In genomic region chr21:45513741-45514310, GRCh38 we compare ENCODE assay signal across 23 cellular contexts. TPM values are rescaled to one million over a fixed set of nuclear protein-coding genes. Genes with fewer than 3 reads are reported as not detected.
DNase-seq lines count a peak whose midpoint lies in the region; ATAC-seq, FAIRE-seq and TF ChIP-seq lines count a peak whose summit lies in the region.
"Had no signal": no experiment of that assay in that cellular context is flagged by ENCODE, and none has a peak within 500 bp of the region (broad histone marks: within the 10 kb centered on the region; RNA-seq: fewer than 3 reads in every experiment).

No MANE protein-coding gene starts in this region.

- H3K27me3 Mint-ChIP-seq in activated naive CD4-positive, alpha-beta T cell treated with anti-CD3 and anti-CD28 coated beads, Interleukin-2, amount 10 ng/mL, durations not matched to agents 7 days and 5 days = no peaks in the 10 kb centered on the region
- no peaks in the 10 kb centered on the region for H3K27me3 Mint-ChIP-seq in activated T-helper 1 cell treated with anti-CD3 and anti-CD28 coated beads, Interleukin-12 subunit alpha, Interleukin-12 subunit beta, Interleukin-2, Interleukin-4 antibody, amounts not matched to agents 30 ng/mL and 10 ng/mL and 1 ng/mL, durations not matched to agents 14 hours and 24 hours and 36 hours (ENCODE audit: insufficient read depth)
- no peaks in the 10 kb centered on the region for H3K27me3 Mint-ChIP-seq in type B pancreatic cell
- H3K27me3 Mint-ChIP-seq: T-helper 17 cell had no signal

- CTCF ChIA-PET in activated naive CD4-positive, alpha-beta T cell treated with anti-CD3 and anti-CD28 coated beads, Interleukin-2, amount 10 ng/mL, durations not matched to agents 7 days and 5 days (lab: Charles Lee) = no interaction called here

- peaks cover 25% of the 10 kb centered on the region for H3K4me1 Mint-ChIP-seq in activated naive CD4-positive, alpha-beta T cell treated with anti-CD3 and anti-CD28 coated beads, Interleukin-2, amount 10 ng/mL, durations not matched to agents 7 days and 5 days
- peaks cover 13% of the 10 kb centered on the region for H3K4me1 Mint-ChIP-seq in activated T-helper 1 cell treated with anti-CD3 and anti-CD28 coated beads, Interleukin-12 subunit alpha, Interleukin-12 subunit beta, Interleukin-2, Interleukin-4 antibody, amounts not matched to agents 30 ng/mL and 10 ng/mL and 1 ng/mL, durations not matched to agents 14 hours and 24 hours and 36 hours (ENCODE audit: low read depth)
- peaks cover 5% of the 10 kb centered on the region for H3K4me1 Mint-ChIP-seq in type B pancreatic cell (ENCODE audit: unreplicated experiment)

- in situ Hi-C loops in GM13977 (cut with MboI; ENCODE audit: low pct_unique_long_range_greater_than_20kb, low sequenced_read_pairs, unreplicated experiment) = no loop called here

- H3K4me3 Mint-ChIP-seq in activated naive CD4-positive, alpha-beta T cell treated with anti-CD3 and anti-CD28 coated beads, Interleukin-2, amount 10 ng/mL, durations not matched to agents 7 days and 5 days = no peak overlapping the region
- no peak overlapping the region for H3K4me3 Mint-ChIP-seq in activated T-helper 1 cell treated with anti-CD3 and anti-CD28 coated beads, Interleukin-12 subunit alpha, Interleukin-12 subunit beta, Interleukin-2, Interleukin-4 antibody, amounts not matched to agents 30 ng/mL and 10 ng/mL and 1 ng/mL, durations not matched to agents 14 hours and 24 hours and 36 hours
- peak overlapping the region; percentile 34 for H3K4me3 Mint-ChIP-seq in type B pancreatic cell
- H3K4me3 Mint-ChIP-seq: T-helper 17 cell had no signal

- intact Hi-C loops in activated T-helper 1 cell treated with anti-CD3 and anti-CD28 coated beads, Interleukin-12 subunit alpha, Interleukin-12 subunit beta, Interleukin-2, Interleukin-4 antibody, amounts not matched to agents 30 ng/mL and 10 ng/mL and 1 ng/mL, durations not matched to agents 14 hours and 24 hours and 36 hours (cut with micrococcal nuclease) = no loop called here
- intact Hi-C loops in left lung (cut with DNase I) = no loop called here

- peak overlapping the region; percentile 52 for H3K27ac Mint-ChIP-seq in activated naive CD4-positive, alpha-beta T cell treated with anti-CD3 and anti-CD28 coated beads, Interleukin-2, amount 10 ng/mL, durations not matched to agents 7 days and 5 days
- H3K27ac Mint-ChIP-seq in activated T-helper 1 cell treated with anti-CD3 and anti-CD28 coated beads, Interleukin-12 subunit alpha, Interleukin-12 subunit beta, Interleukin-2, Interleukin-4 antibody, amounts not matched to agents 30 ng/mL and 10 ng/mL and 1 ng/mL, durations not matched to agents 14 hours and 24 hours and 36 hours = peak overlapping the region; percentile 12
- H3K27ac Mint-ChIP-seq in type B pancreatic cell = peak overlapping the region; percentile 72
- H3K27ac Mint-ChIP-seq: T-helper 17 cell had no signal

- FAIRE-seq in RCC 7860 (lab: Jason Lieb, UNC) = no peak
- FAIRE-seq: GM12892 had no signal

- no peak overlapping the region for H3K4me3 ChIP-seq in left lung
- H3K4me3 ChIP-seq: GM23248 had no signal

- H3K27me3 ChIP-seq in left lung = no peaks in the 10 kb centered on the region

- H3K36me3 ChIP-seq in left lung = peaks cover 0 to 72% of the 10 kb centered on the region in 2 donors

- H3K9me3 ChIP-seq in left lung = peaks cover 0 to 8% of the 10 kb centered on the region in 2 donors

- ATAC-seq in left lung = peak; percentile 9

- H3K36me3 Mint-ChIP-seq in activated naive CD4-positive, alpha-beta T cell treated with anti-CD3 and anti-CD28 coated beads, Interleukin-2, amount 10 ng/mL, durations not matched to agents 7 days and 5 days = peaks cover 22% of the 10 kb centered on the region
- H3K36me3 Mint-ChIP-seq in activated T-helper 1 cell treated with anti-CD3 and anti-CD28 coated beads, Interleukin-12 subunit alpha, Interleukin-12 subunit beta, Interleukin-2, Interleukin-4 antibody, amounts not matched to agents 30 ng/mL and 10 ng/mL and 1 ng/mL, durations not matched to agents 14 hours and 24 hours and 36 hours (ENCODE audit: low read depth) = peaks cover 17% of the 10 kb centered on the region
- peaks cover 10% of the 10 kb centered on the region for H3K36me3 Mint-ChIP-seq in type B pancreatic cell

- peaks cover 7 to 39% of the 10 kb centered on the region in 2 donors for H3K4me1 ChIP-seq in left lung
- H3K4me1 ChIP-seq: parathyroid adenoma had no signal

- peaks cover 11% of the 10 kb centered on the region for H3K9me3 Mint-ChIP-seq in activated naive CD4-positive, alpha-beta T cell treated with anti-CD3 and anti-CD28 coated beads, Interleukin-2, amount 10 ng/mL, durations not matched to agents 7 days and 5 days
- H3K9me3 Mint-ChIP-seq in activated T-helper 1 cell treated with anti-CD3 and anti-CD28 coated beads, Interleukin-12 subunit alpha, Interleukin-12 subunit beta, Interleukin-2, Interleukin-4 antibody, amounts not matched to agents 30 ng/mL and 10 ng/mL and 1 ng/mL, durations not matched to agents 14 hours and 24 hours and 36 hours = peaks cover 12% of the 10 kb centered on the region
- peaks cover 5% of the 10 kb centered on the region for H3K9me3 Mint-ChIP-seq in type B pancreatic cell

- DNase-seq in activated naive CD4-positive, alpha-beta T cell treated with anti-CD3 and anti-CD28 coated beads, Interleukin-2, amount 10 ng/mL, durations not matched to agents 7 days and 5 days = no peak
- DNase-seq in activated naive CD4-positive, alpha-beta T cell treated with Interleukin-2 at 50 U/mL for 16 hours = no peak
- DNase-seq in activated T-helper 1 cell treated with anti-CD3 and anti-CD28 coated beads, Interleukin-12 subunit alpha, Interleukin-12 subunit beta, Interleukin-2, Interleukin-4 antibody, amounts not matched to agents 30 ng/mL and 10 ng/mL and 1 ng/mL, durations not matched to agents 14 hours and 24 hours and 36 hours (ENCODE audit: low spot score) = no peak
- DNase-seq in left lung (peak; percentile 30 to 51), type B pancreatic cell (ENCODE audit: extremely low spot score, unreplicated experiment) (no peak), SHP77 treated with DMSO at 0.1 percent for 48 hours (lab: John Stamatoyannopoulos, UW) (no peak), RCC 7860 (ENCODE audit: low spot score) (no peak), GM13977 (ENCODE audit: low spot score) (no peak)
- DNase-seq: activated CD4-positive, alpha-beta T cell treated with anti-CD3 and anti-CD28 coated beads for 1 hour; caudate nucleus; effector CD8-positive, alpha-beta T cell; GDM1; GM23248; hippocampal formation; KBM-7; NCI-H1092; NCI-H2171; NCI-H82; stimulated activated CD4-positive, alpha-beta T cell treated with anti-CD3 and anti-CD28 coated beads, Interleukin-12 subunit alpha, Interleukin-12 subunit beta, amount 100 ng/mL, for 4 hours; stimulated activated naive CD4-positive, alpha-beta T cell; T-helper 17 cell had no signal

- TF ChIP-seq CTCF in left lung (IDR thresholded peaks at IDR 0.05) (no peak), type B pancreatic cell (conservative IDR thresholded peaks at IDR 0.05) (no peak), GM13977 (IDR thresholded peaks at IDR 0.05; ENCODE audit: extremely low read depth, insufficient read depth, missing control alignments) (no peak)

- H3K27ac ChIP-seq in left lung = peak overlapping the region in 1 of 2 donors; percentile 48
- H3K27ac ChIP-seq: GM23248, parathyroid adenoma had no signal

RNA-seq across cellular contexts. Expression of gene SLC19A1, which starts 28.4 kb away (rescaled TPM):
- total RNA-seq in activated T-helper 1 cell treated with anti-CD3 and anti-CD28 coated beads, Interleukin-12 subunit alpha, Interleukin-12 subunit beta, Interleukin-2, Interleukin-4 antibody, amounts not matched to agents 30 ng/mL and 10 ng/mL and 1 ng/mL, durations not matched to agents 14 hours and 24 hours and 36 hours = 104 and 105 TPM in 2 replicates
- 10 to 100 TPM; 32.7 to 50.4 TPM for total RNA-seq in left lung
- 10.6 and 28.2 TPM in 2 replicates for total RNA-seq in type B pancreatic cell (ENCODE audit: low replicate concordance)

Comparison
In these comparisons a context has a peak if more than half of its experiments do, and no peak if none do; other contexts are left out.
1. DNase-seq: peak in left lung (2 of 2); none in activated naive CD4-positive, alpha-beta T cell treated with anti-CD3 and anti-CD28 coated beads, Interleukin-2, amount 10 ng/mL, durations not matched to agents 7 days and 5 days (single experiment), activated naive CD4-positive, alpha-beta T cell treated with Interleukin-2 at 50 U/mL for 16 hours (single experiment), activated T-helper 1 cell treated with anti-CD3 and anti-CD28 coated beads, Interleukin-12 subunit alpha, Interleukin-12 subunit beta, Interleukin-2, Interleukin-4 antibody, amounts not matched to agents 30 ng/mL and 10 ng/mL and 1 ng/mL, durations not matched to agents 14 hours and 24 hours and 36 hours (single experiment), type B pancreatic cell (single experiment), SHP77 treated with DMSO at 0.1 percent for 48 hours (single experiment), RCC 7860 (single experiment) and GM13977 (single experiment).
2. H3K27ac Mint-ChIP-seq: peak in every context shown above with its lines; median percentile 72 in type B pancreatic cell; 52 in activated naive CD4-positive, alpha-beta T cell treated with anti-CD3 and anti-CD28 coated beads, Interleukin-2, amount 10 ng/mL, durations not matched to agents 7 days and 5 days; 12 in activated T-helper 1 cell treated with anti-CD3 and anti-CD28 coated beads, Interleukin-12 subunit alpha, Interleukin-12 subunit beta, Interleukin-2, Interleukin-4 antibody, amounts not matched to agents 30 ng/mL and 10 ng/mL and 1 ng/mL, durations not matched to agents 14 hours and 24 hours and 36 hours.